ENCODE assay signal across 24 cellular contexts in the genomic region with DNA sequence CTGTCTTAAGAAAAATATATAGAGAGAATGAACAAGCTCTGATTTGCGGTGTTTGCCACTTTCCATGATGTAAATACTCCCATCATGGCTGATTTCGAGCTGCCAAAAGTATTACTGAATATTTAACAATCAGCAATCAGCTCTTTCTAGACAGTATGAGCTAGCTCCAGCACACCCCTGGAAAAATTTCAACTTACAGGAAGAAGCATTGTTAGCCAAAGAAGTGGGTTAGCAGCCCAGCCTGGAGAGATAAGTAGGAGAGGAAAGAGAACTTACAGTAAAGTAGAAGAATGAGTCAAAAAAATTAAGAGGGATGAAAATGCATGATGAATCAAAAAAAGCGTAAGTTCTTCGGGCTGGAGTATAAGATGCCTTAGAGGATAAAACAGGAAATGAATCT.
DNase-seq lines count a peak whose midpoint lies in the region; ATAC-seq and TF ChIP-seq lines count a peak whose summit lies in the region.
"Had no signal": no experiment of that assay in that cellular context is flagged by ENCODE, and none has a peak within 500 bp of the region (broad histone marks: within the 10 kb centered on the region; RNA-seq: fewer than 3 reads in every experiment).

No MANE protein-coding gene starts in this region.

- POLR2A ChIA-PET in activated CD8-positive, alpha-beta T cell treated with anti-CD3 and anti-CD28 coated beads, Interleukin-2, amount 10 ng/mL, durations not matched to agents 7 days and 5 days (lab: Charles Lee): no interaction called here
- POLR2A ChIA-PET in activated CD8-positive, alpha-beta T cell treated with anti-CD3 and anti-CD28 coated beads for 36 hours (lab: Charles Lee): no interaction called here

- peak overlapping the region; percentile 5 for H3K27ac Mint-ChIP-seq in activated CD8-positive, alpha-beta T cell treated with anti-CD3 and anti-CD28 coated beads, Interleukin-2, amount 10 ng/mL, durations not matched to agents 7 days and 5 days
- no peak overlapping the region for H3K27ac Mint-ChIP-seq in activated CD8-positive, alpha-beta T cell treated with anti-CD3 and anti-CD28 coated beads for 36 hours
- H3K27ac Mint-ChIP-seq in T-helper 17 cell: peak overlapping the region; percentile 47
- H3K27ac Mint-ChIP-seq in central memory CD8-positive, alpha-beta T cell (ENCODE audit: low read depth): peak overlapping the region; percentile 3
- H3K27ac Mint-ChIP-seq: B cell, CD14-positive monocyte had no signal

- peaks cover 10% of the 10 kb centered on the region for H3K4me1 Mint-ChIP-seq in activated CD8-positive, alpha-beta T cell treated with anti-CD3 and anti-CD28 coated beads, Interleukin-2, amount 10 ng/mL, durations not matched to agents 7 days and 5 days (ENCODE audit: low read depth)
- peaks cover 11% of the 10 kb centered on the region for H3K4me1 Mint-ChIP-seq in activated CD8-positive, alpha-beta T cell treated with anti-CD3 and anti-CD28 coated beads for 36 hours (ENCODE audit: low read depth)
- H3K4me1 Mint-ChIP-seq in T-helper 17 cell: peaks cover 29% of the 10 kb centered on the region
- peaks cover 15% of the 10 kb centered on the region for H3K4me1 Mint-ChIP-seq in central memory CD8-positive, alpha-beta T cell

- intact Hi-C loops in activated CD8-positive, alpha-beta T cell treated with anti-CD3 and anti-CD28 coated beads for 36 hours (cut with micrococcal nuclease): no loop called here

- H3K27me3 Mint-ChIP-seq in activated CD8-positive, alpha-beta T cell treated with anti-CD3 and anti-CD28 coated beads, Interleukin-2, amount 10 ng/mL, durations not matched to agents 7 days and 5 days (ENCODE audit: low read depth): peaks cover 2% of the 10 kb centered on the region
- H3K27me3 Mint-ChIP-seq in activated CD8-positive, alpha-beta T cell treated with anti-CD3 and anti-CD28 coated beads for 36 hours: no peaks in the 10 kb centered on the region
- H3K27me3 Mint-ChIP-seq in T-helper 17 cell: no peaks in the 10 kb centered on the region
- no peaks in the 10 kb centered on the region for H3K27me3 Mint-ChIP-seq in central memory CD8-positive, alpha-beta T cell
- H3K27me3 Mint-ChIP-seq: B cell; CD4-positive, alpha-beta memory T cell; CD4-positive, CD25-positive, alpha-beta regulatory T cell; CD8-positive, alpha-beta memory T cell had no signal

- H3K9me3 Mint-ChIP-seq in activated CD8-positive, alpha-beta T cell treated with anti-CD3 and anti-CD28 coated beads, Interleukin-2, amount 10 ng/mL, durations not matched to agents 7 days and 5 days (ENCODE audit: insufficient read depth): no peaks in the 10 kb centered on the region
- no peaks in the 10 kb centered on the region for H3K9me3 Mint-ChIP-seq in activated CD8-positive, alpha-beta T cell treated with anti-CD3 and anti-CD28 coated beads for 36 hours
- H3K9me3 Mint-ChIP-seq in central memory CD8-positive, alpha-beta T cell: no peaks in the 10 kb centered on the region
- H3K9me3 Mint-ChIP-seq: CD14-positive monocyte; CD4-positive, alpha-beta memory T cell; CD4-positive, CD25-positive, alpha-beta regulatory T cell; CD8-positive, alpha-beta memory T cell had no signal

- DNase-seq in activated CD8-positive, alpha-beta T cell treated with anti-CD3 and anti-CD28 coated beads, Interleukin-2, amount 10 ng/mL, durations not matched to agents 7 days and 5 days: no peak
- DNase-seq in activated CD8-positive, alpha-beta T cell treated with anti-CD3 and anti-CD28 coated beads for 36 hours: no peak
- DNase-seq in T-helper 17 cell (no peak), fibroblast of the aortic adventitia (ENCODE audit: low read depth) (peak; percentile 55), C1 segment of cervical spinal cord (lab: John Stamatoyannopoulos, UW) (no peak)
- DNase-seq in central memory CD8-positive, alpha-beta T cell (ENCODE audit: low spot score in 2 of 2): no peak
- DNase-seq: AML-193; CD4-positive, alpha-beta memory T cell; CD4-positive, CD25-positive, alpha-beta regulatory T cell; CD8-positive, alpha-beta memory T cell; COR-L47; DMS 273 treated with DMSO at 0.1 percent for 48 hours; DMS153; DMS53; DMS79; DND-41; EL; GDM1 had no signal

- H3K4me3 ChIP-seq in fibroblast of the aortic adventitia (ENCODE audit: low read depth, low read length): no peak overlapping the region
- H3K4me3 ChIP-seq: A549; BLaER1 treated with 17β-estradiol and CSF1 and Interleukin-3, amounts not matched to agents 10 nM and 100 nM; GM12878 had no signal

- no peak for TF ChIP-seq CTCF in activated CD8-positive, alpha-beta T cell treated with anti-CD3 and anti-CD28 coated beads for 36 hours (IDR thresholded peaks at IDR 0.05)
- no peak for TF ChIP-seq CTCF in fibroblast of the aortic adventitia (IDR thresholded peaks at IDR 0.05; ENCODE audit: insufficient read depth, low read length)

- CTCF ChIA-PET in activated CD8-positive, alpha-beta T cell treated with anti-CD3 and anti-CD28 coated beads, Interleukin-2, amount 10 ng/mL, durations not matched to agents 7 days and 5 days (lab: Charles Lee): no interaction called here
- CTCF ChIA-PET in activated CD8-positive, alpha-beta T cell treated with anti-CD3 and anti-CD28 coated beads for 36 hours (lab: Charles Lee): no interaction called here

- H3K9me3 ChIP-seq in T-helper 17 cell (ENCODE audit: control insufficient read depth, low read length, poor library complexity, severe bottlenecking): no peaks in the 10 kb centered on the region
- H3K9me3 ChIP-seq: A549; BLaER1 treated with 17β-estradiol and CSF1 and Interleukin-3, amounts not matched to agents 10 nM and 100 nM had no signal

- H3K36me3 Mint-ChIP-seq in activated CD8-positive, alpha-beta T cell treated with anti-CD3 and anti-CD28 coated beads, Interleukin-2, amount 10 ng/mL, durations not matched to agents 7 days and 5 days (ENCODE audit: low read depth): no peaks in the 10 kb centered on the region
- H3K36me3 Mint-ChIP-seq in activated CD8-positive, alpha-beta T cell treated with anti-CD3 and anti-CD28 coated beads for 36 hours (ENCODE audit: low read depth): no peaks in the 10 kb centered on the region
- H3K36me3 Mint-ChIP-seq in T-helper 17 cell (ENCODE audit: low read depth): peaks cover 2% of the 10 kb centered on the region
- H3K36me3 Mint-ChIP-seq in central memory CD8-positive, alpha-beta T cell (ENCODE audit: insufficient read depth): no peaks in the 10 kb centered on the region
- H3K36me3 Mint-ChIP-seq: CD14-positive monocyte; CD4-positive, CD25-positive, alpha-beta regulatory T cell had no signal

- ATAC-seq in activated CD8-positive, alpha-beta T cell treated with anti-CD3 and anti-CD28 coated beads, Interleukin-2, amount 10 ng/mL, durations not matched to agents 7 days and 5 days: no peak
- no peak for ATAC-seq in activated CD8-positive, alpha-beta T cell treated with anti-CD3 and anti-CD28 coated beads for 36 hours
- no peak for ATAC-seq in T-helper 17 cell
- ATAC-seq in central memory CD8-positive, alpha-beta T cell (replicated peaks; ENCODE audit: extremely low read depth, poor library complexity, severe bottlenecking): no peak
- no peak for ATAC-seq in HG02588 (IDR thresholded peaks at IDR 0.05; ENCODE audit: unreplicated experiment)
- ATAC-seq: A549, GM12878 had no signal

- no peak overlapping the region for H3K4me3 Mint-ChIP-seq in activated CD8-positive, alpha-beta T cell treated with anti-CD3 and anti-CD28 coated beads, Interleukin-2, amount 10 ng/mL, durations not matched to agents 7 days and 5 days
- H3K4me3 Mint-ChIP-seq in activated CD8-positive, alpha-beta T cell treated with anti-CD3 and anti-CD28 coated beads for 36 hours: no peak overlapping the region
- H3K4me3 Mint-ChIP-seq in T-helper 17 cell: no peak overlapping the region
- no peak overlapping the region for H3K4me3 Mint-ChIP-seq in central memory CD8-positive, alpha-beta T cell
- H3K4me3 Mint-ChIP-seq: B cell; CD14-positive monocyte; CD4-positive, alpha-beta memory T cell; CD4-positive, CD25-positive, alpha-beta regulatory T cell; CD8-positive, alpha-beta memory T cell had no signal
